In the genomic region with DNA sequence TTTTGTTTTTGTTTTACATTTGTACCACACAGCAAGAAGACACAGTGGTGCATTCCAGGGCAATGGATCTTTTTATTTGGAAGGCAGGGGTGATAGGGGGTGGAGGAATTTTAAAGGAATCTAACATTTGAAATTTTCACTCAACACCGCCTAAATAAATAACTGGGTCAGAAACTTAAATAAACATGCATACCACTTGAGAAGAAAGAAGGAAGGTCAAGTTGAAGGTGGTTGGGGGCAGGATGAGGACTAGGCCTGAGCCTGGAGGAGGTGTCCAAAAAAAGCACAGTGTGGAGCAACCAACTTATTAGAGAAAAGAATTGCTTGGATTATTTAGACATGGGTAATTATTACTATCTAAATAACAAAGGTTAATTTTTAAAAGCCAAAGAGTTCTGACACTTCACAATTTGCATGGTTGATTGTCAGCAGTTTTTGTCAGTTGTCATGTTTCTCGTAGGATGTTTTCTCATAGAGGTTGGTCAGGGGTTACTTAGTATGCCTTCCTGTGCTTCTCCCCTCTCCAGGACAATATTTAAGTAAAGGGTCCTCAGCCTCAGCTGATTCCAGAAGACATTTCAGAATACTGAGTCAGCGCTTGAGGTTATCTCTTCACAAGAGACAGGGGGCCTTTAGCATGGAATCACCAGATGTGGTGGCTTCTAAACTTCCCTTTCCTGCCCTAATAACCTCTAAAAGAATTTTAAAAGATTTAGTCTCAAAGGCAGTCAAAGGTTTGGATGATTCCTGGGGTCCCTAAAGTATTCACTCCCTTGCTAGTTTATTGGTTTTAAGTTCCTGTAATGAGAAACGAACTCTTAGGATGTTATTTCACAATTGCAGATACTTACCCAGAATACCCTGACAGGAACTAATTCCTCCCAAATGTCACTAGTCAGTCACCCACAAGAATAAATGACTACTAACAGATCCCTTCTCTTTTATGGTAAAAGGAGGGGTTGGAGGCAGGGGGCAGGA, we compare ENCODE assay signal across 20 cellular contexts.
A peak's percentile ranks its signal among the peaks of the same experiment; 100 is the strongest.
DNase-seq lines count a peak whose midpoint lies in the region; ATAC-seq and TF ChIP-seq lines count a peak whose summit lies in the region.
"Had no signal": no experiment of that assay in that cellular context is flagged by ENCODE, and none has a peak within 500 bp of the region (broad histone marks: within the 10 kb centered on the region; RNA-seq: fewer than 3 reads in every experiment).

No MANE protein-coding gene starts in this region.

- H3K18ac ChIP-seq in mesenchymal stem cell (ENCODE audit: low read depth in 1 of 2, low read length in 2 of 2): no peak overlapping the region

- no peak overlapping the region for H3K23ac ChIP-seq in mesenchymal stem cell (ENCODE audit: low read length in 2 of 2)

- 33% methylated on average over 2 of the region's 4 CpGs for WGBS in mesenchymal stem cell

- no peak overlapping the region for H3K9ac ChIP-seq in mesenchymal stem cell (ENCODE audit: low read length)

- H3K4me2 ChIP-seq in mesenchymal stem cell (ENCODE audit: low read length, poor library complexity, severe bottlenecking): peak overlapping the region; percentile 19

- TF ChIP-seq CTCF in foreskin keratinocyte (conservative IDR thresholded peaks at IDR 0.05): no peak
- no peak for TF ChIP-seq CTCF in GM13976 (IDR thresholded peaks at IDR 0.05; ENCODE audit: borderline replicate concordance, control extremely low read depth, extremely low read depth, insufficient read depth, missing control alignments)

- H3K4me1 ChIP-seq in mesenchymal stem cell (ENCODE audit: control insufficient read depth, insufficient read depth, low read depth, low read length) (no peaks in the 10 kb centered on the region), foreskin keratinocyte (peaks cover 8% of the 10 kb centered on the region)
- H3K4me1 ChIP-seq: spleen had no signal

- DNase-seq in EL: peak; percentile 54
- DNase-seq in Kasumi-1 (lab: John Stamatoyannopoulos, UW): peak; percentile 94 to 95
- peak; percentile 49 for DNase-seq in amniotic epithelial cell (ENCODE audit: low read depth)
- peak; percentile 47 for DNase-seq in mesenchymal stem cell
- no peak for DNase-seq in anterior cingulate cortex (lab: John Stamatoyannopoulos, UW)
- DNase-seq in foreskin keratinocyte: no peak
- no peak for DNase-seq in GM13976 (ENCODE audit: low spot score)
- DNase-seq in left colon: no peak
- DNase-seq: activated CD4-positive, alpha-beta T cell treated with anti-CD3 and anti-CD28 coated beads, Interleukin-2, amount 50 U/mL, for 1 hour; activated naive CD8-positive, alpha-beta T cell treated with anti-CD3 and anti-CD28 coated beads, Interleukin-2, amount 50 U/mL, for 24 hours; CD4-positive, CD25-positive, alpha-beta regulatory T cell; dorsolateral prefrontal cortex; HCEC 1CT; NCI-H1417 treated with DMSO at 0.1 percent for 48 hours; Right ventricle myocardium superior; spleen; stimulated activated CD4-positive, alpha-beta T cell treated with anti-CD3 and anti-CD28 coated beads, Interleukin-4, amount 100 ng/mL, for 4 hours; stomach; trophoblast cell had no signal

- H4K91ac ChIP-seq in mesenchymal stem cell (ENCODE audit: low read length): no peak overlapping the region

- no peak overlapping the region for H2BK120ac ChIP-seq in mesenchymal stem cell (ENCODE audit: low read depth, low read length)

- no peaks in the 10 kb centered on the region for H3K9me3 ChIP-seq in mesenchymal stem cell (ENCODE audit: control insufficient read depth, low read length)
- H3K9me3 ChIP-seq: stomach had no signal

- H4K8ac ChIP-seq in mesenchymal stem cell (ENCODE audit: low read length): no peak overlapping the region

- peaks cover 3% of the 10 kb centered on the region for H3K79me1 ChIP-seq in mesenchymal stem cell (replicated peaks; ENCODE audit: low read length, poor library complexity, severe bottlenecking)

- H2AFZ ChIP-seq in mesenchymal stem cell (ENCODE audit: low read depth, low read length): no peak overlapping the region

- H3K4me3 ChIP-seq in mesenchymal stem cell (ENCODE audit: insufficient read depth in 1 of 2, low read depth in 1 of 2, low read length in 2 of 2): no peak overlapping the region
- H3K4me3 ChIP-seq: dorsolateral prefrontal cortex, spleen, stomach had no signal

- peak overlapping the region; percentile 54 for H2AK5ac ChIP-seq in mesenchymal stem cell (ENCODE audit: low read length, severe bottlenecking)

- no peak overlapping the region for H2BK12ac ChIP-seq in mesenchymal stem cell (ENCODE audit: low read length in 2 of 2)

- no peaks in the 10 kb centered on the region for H3K27me3 ChIP-seq in mesenchymal stem cell (ENCODE audit: control insufficient read depth in 1 of 2, insufficient read depth in 1 of 2, low read length in 2 of 2)
- no peaks in the 10 kb centered on the region for H3K27me3 ChIP-seq in foreskin keratinocyte
- H3K27me3 ChIP-seq: dorsolateral prefrontal cortex, spleen, stomach had no signal

- H3K27ac ChIP-seq in mesenchymal stem cell (ENCODE audit: low read length, poor library complexity, severe bottlenecking): peak overlapping the region; percentile 29
- H3K27ac ChIP-seq in foreskin keratinocyte: no peak overlapping the region
- H3K27ac ChIP-seq: epithelial cell of prostate, spleen, stomach had no signal

- intact Hi-C loops in left colon (cut with DNase I, micrococcal nuclease): no loop called here

- no peak overlapping the region for H2BK15ac ChIP-seq in mesenchymal stem cell (ENCODE audit: low read depth, poor library complexity, severe bottlenecking)

- no peak overlapping the region for H3K4ac ChIP-seq in mesenchymal stem cell (ENCODE audit: low read depth in 1 of 2, low read length in 2 of 2)

- no peak overlapping the region for H3K14ac ChIP-seq in mesenchymal stem cell (ENCODE audit: low read length in 2 of 2)

- in situ Hi-C loops in GM13976 (cut with MboI; ENCODE audit: low sequenced_read_pairs, unreplicated experiment): no loop called here

- peaks cover 0 to 1% of the 10 kb centered on the region in 2 experiments for H3K36me3 ChIP-seq in mesenchymal stem cell (ENCODE audit: control insufficient read depth in 1 of 2, insufficient read depth in 2 of 2, low read depth in 1 of 2, low read length in 2 of 2)
- H3K36me3 ChIP-seq: spleen had no signal

- ATAC-seq in foreskin keratinocyte (no peak), left colon (no peak)
- ATAC-seq: activated naive CD8-positive, alpha-beta T cell treated with anti-CD3 and anti-CD28 coated beads, Interleukin-2, amount 50 U/mL, for 24 hours had no signal

- H2BK5ac ChIP-seq in mesenchymal stem cell (ENCODE audit: low read depth, low read length, poor library complexity, severe bottlenecking): no peak overlapping the region

Comparison
In these comparisons a context has a peak if more than half of its experiments do, and no peak if none do; other contexts are left out.
1. DNase-seq: peak in EL (single experiment), Kasumi-1 (2 of 2), amniotic epithelial cell (single experiment) and mesenchymal stem cell (single experiment); none in anterior cingulate cortex (0 of 58), foreskin keratinocyte (0 of 2), GM13976 (single experiment) and left colon (0 of 2).